In the genomic region with DNA sequence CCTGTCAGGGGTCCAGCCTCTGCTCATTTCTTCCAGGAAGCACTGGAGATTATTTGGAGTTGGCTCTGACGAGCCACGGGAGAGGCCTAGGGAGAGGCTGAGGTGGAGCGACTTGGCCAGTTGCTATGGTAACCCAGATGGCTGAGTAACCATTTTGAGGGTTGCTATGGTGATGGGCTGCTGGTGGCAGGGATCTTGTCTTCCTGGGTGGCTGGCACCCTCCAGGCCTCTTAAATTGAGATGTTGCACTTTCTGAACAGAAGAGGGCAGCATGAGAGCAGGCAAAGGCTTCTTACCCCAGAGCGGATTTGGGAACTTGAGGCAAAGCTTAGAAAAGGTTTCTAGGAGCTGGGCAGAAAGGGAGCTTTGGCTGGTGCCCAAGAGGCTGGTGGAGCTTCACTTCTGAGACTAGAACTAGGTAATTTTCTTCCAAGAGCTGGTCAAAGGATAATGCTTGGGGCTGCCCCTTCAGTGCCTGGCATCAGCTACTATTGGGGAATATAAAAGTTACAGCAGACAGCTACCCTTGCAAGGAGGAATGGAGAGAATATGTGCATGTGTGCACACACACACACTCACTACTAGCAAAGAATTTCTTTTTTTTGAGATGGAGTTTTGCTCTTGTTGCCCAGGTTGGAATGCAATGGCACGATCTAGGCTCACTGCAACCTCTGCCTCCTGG, we compare ENCODE assay signal across 8 cellular contexts.
A peak's percentile ranks its signal among the peaks of the same experiment; 100 is the strongest.
DNase-seq lines count a peak whose midpoint lies in the region; ATAC-seq, FAIRE-seq and TF ChIP-seq lines count a peak whose summit lies in the region.

No MANE protein-coding gene starts in this region.

- H3K4me3 ChIP-seq in AG09309 (ENCODE audit: control insufficient read depth, low read depth, low read length) (no peak overlapping the region), GM23338 (no peak overlapping the region), WI38 (ENCODE audit: low read depth, low read length) (no peak overlapping the region), bronchial epithelial cell (ENCODE audit: low read depth, low read length) (no peak overlapping the region)

- no peaks in the 10 kb centered on the region for H3K36me3 ChIP-seq in GM23338 (ENCODE audit: insufficient read depth)
- H3K36me3 ChIP-seq in bronchial epithelial cell (ENCODE audit: control insufficient read depth, insufficient read depth, low read length) = no peaks in the 10 kb centered on the region

- peak; percentile 83 for TF ChIP-seq CTCF in AG09309 (IDR thresholded peaks at IDR 0.05; ENCODE audit: control insufficient read depth, insufficient read depth, low read depth, low read length, missing control alignments)
- TF ChIP-seq CTCF in GM23338 (conservative IDR thresholded peaks at IDR 0.05; ENCODE audit: low read depth in 2 of 2) = peak; percentile 79 to 96
- peak; percentile 59 for TF ChIP-seq CTCF in WI38 (IDR thresholded peaks at IDR 0.05; ENCODE audit: low read depth, low read length)
- TF ChIP-seq CTCF in bronchial epithelial cell (IDR thresholded peaks at IDR 0.05; ENCODE audit: insufficient read depth, low read length, severe bottlenecking) = peak; percentile 83

- H3K9me2 ChIP-seq in GM23338 (ENCODE audit: insufficient read depth) = no peaks in the 10 kb centered on the region

- peaks cover 3% of the 10 kb centered on the region for H3K4me1 ChIP-seq in GM23338 (ENCODE audit: insufficient read depth)

- H4K20me1 ChIP-seq in GM23338 (replicated peaks; ENCODE audit: insufficient read depth) = no peaks in the 10 kb centered on the region; the same call in 1 of the 2 replicates

- H3K27me3 ChIP-seq in GM23338 (ENCODE audit: insufficient read depth) (no peaks in the 10 kb centered on the region), bronchial epithelial cell (ENCODE audit: control insufficient read depth, insufficient read depth, low read length) (no peaks in the 10 kb centered on the region)

- no peaks in the 10 kb centered on the region for H3K36me3 Mint-ChIP-seq in GM23338 (ENCODE audit: low read depth)

- no peak overlapping the region for H2AFZ ChIP-seq in GM23338

- no peak overlapping the region for H3K4me2 ChIP-seq in GM23338

- H3K9me3 Mint-ChIP-seq in GM23338 = no peaks in the 10 kb centered on the region

- peaks cover 4% of the 10 kb centered on the region; the same call in 1 of the 2 replicates for H3K79me2 ChIP-seq in GM23338 (replicated peaks; ENCODE audit: insufficient read depth)

- no peak overlapping the region; the same call in 2 of the 3 replicates for H3K4me3 Mint-ChIP-seq in GM23338

- peaks cover 7% of the 10 kb centered on the region; the same call in 1 of the 2 replicates for H3F3A ChIP-seq in GM23338 (replicated peaks; ENCODE audit: low read depth)

- no peak overlapping the region for H3K27ac ChIP-seq in GM23338 (ENCODE audit: low read depth)

- H3K27me3 Mint-ChIP-seq in GM23338 (ENCODE audit: insufficient read depth, low read depth, poor library complexity) = peaks cover 15% of the 10 kb centered on the region

- peak; percentile 40 for FAIRE-seq in bronchial epithelial cell (lab: Jason Lieb, UNC)

- DNase-seq in AG09309 (ENCODE audit: low read depth) = peak; percentile 87
- DNase-seq in GM23338 (ENCODE audit: low spot score) = peak; percentile 99
- peak; percentile 97 for DNase-seq in NCI-H2227 (lab: John Stamatoyannopoulos, UW; ENCODE audit: unreplicated experiment)
- peak; percentile 78 for DNase-seq in bronchial epithelial cell (ENCODE audit: low read depth)
- peak; percentile 93 for DNase-seq in islet precursor cell
- peak; percentile 43 to 53 for DNase-seq in stimulated activated CD4-positive, alpha-beta T cell treated with anti-CD3 and anti-CD28 coated beads, Interleukin-15, amount 100 ng/mL, for 48 hours (ENCODE audit: low read depth in 2 of 2)

- peak; percentile 86 for ATAC-seq in GM23338
- ATAC-seq in HG03342 (IDR thresholded peaks at IDR 0.05; ENCODE audit: unreplicated experiment) = no peak

- peaks cover 24% of the 10 kb centered on the region for H3K4me1 Mint-ChIP-seq in GM23338

- no peak overlapping the region for H3K27ac Mint-ChIP-seq in GM23338

TF ChIP-seq in GM23338, 12 proteins besides CTCF, POLR2A, EP300 and RAD21:
- TF ChIP-seq CREB1 (CRISPR knock-in tag; IDR thresholded peaks at IDR 0.05; ENCODE audit: low read depth) (no peak), EZH2 (IDR thresholded peaks at IDR 0.05; ENCODE audit: low read depth, unreplicated experiment) (no peak)

Comparison
In these comparisons a context has a peak if more than half of its experiments do, and no peak if none do; other contexts are left out.
1. DNase-seq: peak in every context shown above with its lines; median percentile 99 in GM23338; 97 in NCI-H2227; 93 in islet precursor cell; 87 in AG09309; 78 in bronchial epithelial cell; 48 in stimulated activated CD4-positive, alpha-beta T cell treated with anti-CD3 and anti-CD28 coated beads, Interleukin-15, amount 100 ng/mL, for 48 hours.